Comparison of ENCODE assay signal across 12 cellular contexts in genomic region chr1:20380616-20381035, GRCh38.
A peak's percentile ranks its signal among the peaks of the same experiment; 100 is the strongest.
DNase-seq lines count a peak whose midpoint lies in the region; ATAC-seq, FAIRE-seq and TF ChIP-seq lines count a peak whose summit lies in the region.
"Had no signal": no experiment of that assay in that cellular context is flagged by ENCODE, and none has a peak within 500 bp of the region (broad histone marks: within the 10 kb centered on the region; RNA-seq: fewer than 3 reads in every experiment).

No MANE protein-coding gene starts in this region.

- H4K20me1 ChIP-seq in astrocyte (ENCODE audit: insufficient read depth, low read length) = no peaks in the 10 kb centered on the region

- POLR2A ChIA-PET in HEK293 (lab: Yijun Ruan, JAX) = no interaction called here

- H3K27me3 ChIP-seq in astrocyte (ENCODE audit: insufficient read depth, low read length) (peaks cover 9% of the 10 kb centered on the region), lung (ENCODE audit: control insufficient read depth, insufficient read depth) (no peaks in the 10 kb centered on the region), heart left ventricle (peaks cover 0 to 61% (median 20%) of the 10 kb centered on the region in 9 donors)
- H3K27me3 ChIP-seq: uterus had no signal

- H3K27ac ChIP-seq in HEK293 (ENCODE audit: extremely low read depth, low read depth, low read length) (no peak overlapping the region), astrocyte (ENCODE audit: low read depth, low read length) (peak overlapping the region; percentile 34), lung (ENCODE audit: low read depth in 1 of 2, low read length in 1 of 2) (no peak overlapping the region), heart left ventricle (no peak overlapping the region)
- H3K27ac ChIP-seq: uterus had no signal

- intact Hi-C loops in heart left ventricle (cut with DNase I) = no loop called here

- ATAC-seq in lung (ENCODE audit: insufficient read depth, low FRiP score) = peak; percentile 66
- ATAC-seq in heart left ventricle = no peak

- peak overlapping the region; percentile 16 for H3K9ac ChIP-seq in astrocyte (ENCODE audit: low read length)

- TF ChIP-seq POLR2A in heart left ventricle (IDR thresholded peaks at IDR 0.05) = no peak

- peaks cover 2% of the 10 kb centered on the region for H3K9me3 Mint-ChIP-seq in astrocyte (ENCODE audit: unreplicated experiment)
- no peaks in the 10 kb centered on the region for H3K9me3 Mint-ChIP-seq in T-helper 2 cell treated with Interferon-gamma antibody and Interleukin-4, amounts not matched to agents 5 μg/mL and 100 μg/mL, for 36 hours

- H3K27ac Mint-ChIP-seq in astrocyte (ENCODE audit: unreplicated experiment) = peak overlapping the region; percentile 26
- no peak overlapping the region for H3K27ac Mint-ChIP-seq in T-helper 2 cell treated with Interferon-gamma antibody and Interleukin-4, amounts not matched to agents 5 μg/mL and 100 μg/mL, for 36 hours

- no peak for TF ChIP-seq CTCF in HEK293 (tag by site-specific recombination; IDR thresholded peaks at IDR 0.05)
- TF ChIP-seq CTCF in astrocyte (IDR thresholded peaks at IDR 0.05; ENCODE audit: insufficient read depth, low read depth, low read length) = no peak
- TF ChIP-seq CTCF in lung (IDR thresholded peaks at IDR 0.05; ENCODE audit: control extremely low read depth, extremely low read depth) = no peak
- TF ChIP-seq CTCF in heart left ventricle (IDR thresholded peaks at IDR 0.05) = no peak

- peak; percentile 23 for FAIRE-seq in astrocyte (lab: Jason Lieb, UNC)

- no peak overlapping the region for H3K4me3 Mint-ChIP-seq in astrocyte (ENCODE audit: unreplicated experiment)
- H3K4me3 Mint-ChIP-seq in T-helper 2 cell treated with Interferon-gamma antibody and Interleukin-4, amounts not matched to agents 5 μg/mL and 100 μg/mL, for 36 hours = no peak overlapping the region

- no peaks in the 10 kb centered on the region for H3K4me1 ChIP-seq in HEK293 (ENCODE audit: control insufficient read depth, insufficient read depth, low read length)
- H3K4me1 ChIP-seq in astrocyte (ENCODE audit: insufficient read depth, low read length) = peaks cover 15% of the 10 kb centered on the region
- H3K4me1 ChIP-seq in lung (ENCODE audit: control insufficient read depth in 2 of 2, insufficient read depth in 2 of 2, low read length in 2 of 2) = no peaks in the 10 kb centered on the region
- no peaks in the 10 kb centered on the region for H3K4me1 ChIP-seq in heart left ventricle
- H3K4me1 ChIP-seq: uterus had no signal

- DNase-seq in AG08396 (ENCODE audit: low spot score) (peak; percentile 79), astrocyte (ENCODE audit: low read depth) (peak; percentile 95), lung (ENCODE audit: low spot score) (peak; percentile 46), T-helper 9 cell (no peak), NCI-H1930 (lab: John Stamatoyannopoulos, UW) (no peak), heart left ventricle (no peak)
- DNase-seq in T-helper 2 cell treated with Interferon-gamma antibody and Interleukin-4, amounts not matched to agents 5 μg/mL and 100 μg/mL, for 36 hours (ENCODE audit: low spot score) = no peak
- DNase-seq: DMS53; erythroblast; stimulated activated CD4-positive, alpha-beta T cell treated with anti-CD3 and anti-CD28 coated beads, Interleukin-2, amount 100 ng/mL, for 24 hours; uterus had no signal

- H3K4me1 Mint-ChIP-seq in astrocyte (ENCODE audit: low read depth, unreplicated experiment) = peaks cover 15% of the 10 kb centered on the region
- H3K4me1 Mint-ChIP-seq in T-helper 2 cell treated with Interferon-gamma antibody and Interleukin-4, amounts not matched to agents 5 μg/mL and 100 μg/mL, for 36 hours (ENCODE audit: low read depth) = no peaks in the 10 kb centered on the region

- no peaks in the 10 kb centered on the region for H3K79me2 ChIP-seq in astrocyte (ENCODE audit: insufficient read depth, low read length)

- peaks cover 51% of the 10 kb centered on the region for H3K27me3 Mint-ChIP-seq in astrocyte (ENCODE audit: low read depth, unreplicated experiment)
- peaks cover 14% of the 10 kb centered on the region for H3K27me3 Mint-ChIP-seq in T-helper 2 cell treated with Interferon-gamma antibody and Interleukin-4, amounts not matched to agents 5 μg/mL and 100 μg/mL, for 36 hours (ENCODE audit: low read depth)

- 50 to 67% methylated on average over 11 of the region's 11 CpGs for WGBS in lung, 2 donors
- 52 to 78% (median 58%) methylated on average over 11 of the region's 11 CpGs for WGBS in heart left ventricle, 4 donors

- H3K36me3 Mint-ChIP-seq in astrocyte (ENCODE audit: low read depth, unreplicated experiment) = no peaks in the 10 kb centered on the region
- no peaks in the 10 kb centered on the region for H3K36me3 Mint-ChIP-seq in T-helper 2 cell treated with Interferon-gamma antibody and Interleukin-4, amounts not matched to agents 5 μg/mL and 100 μg/mL, for 36 hours (ENCODE audit: low read depth)

- CTCF ChIA-PET in HEK293 (lab: Yijun Ruan, JAX) = interaction anchor here (1.1 to 7.0 kb wide), 2 partner anchors 18 to 48 kb away, joined by 3 to 50 read pairs; no protein-coding TSS in a partner anchor

- H3K36me3 ChIP-seq in HEK293 (ENCODE audit: control insufficient read depth in 2 of 2, insufficient read depth in 1 of 2, low read length in 2 of 2) (no peaks in the 10 kb centered on the region), astrocyte (ENCODE audit: insufficient read depth, low read length) (no peaks in the 10 kb centered on the region), lung (ENCODE audit: control insufficient read depth in 2 of 2, insufficient read depth in 2 of 2, low read length in 2 of 2) (no peaks in the 10 kb centered on the region), heart left ventricle (no peaks in the 10 kb centered on the region)
- H3K36me3 ChIP-seq: uterus had no signal

- no peaks in the 10 kb centered on the region for H3K9me3 ChIP-seq in HEK293 (ENCODE audit: control insufficient read depth, insufficient read depth, low read depth, low read length)
- H3K9me3 ChIP-seq in astrocyte (ENCODE audit: insufficient read depth, low read depth, low read length) = no peaks in the 10 kb centered on the region
- no peaks in the 10 kb centered on the region for H3K9me3 ChIP-seq in lung (ENCODE audit: control insufficient read depth in 2 of 2, insufficient read depth in 1 of 2, low read length in 1 of 2)
- no peaks in the 10 kb centered on the region for H3K9me3 ChIP-seq in heart left ventricle
- H3K9me3 ChIP-seq: uterus had no signal

- H3K4me2 ChIP-seq in astrocyte (ENCODE audit: low read length) = peak overlapping the region; percentile 66

- H3K4me3 ChIP-seq in HEK293 (ENCODE audit: low read depth, low read length) = no peak overlapping the region
- H3K4me3 ChIP-seq in astrocyte (ENCODE audit: insufficient read depth, low read depth, low read length) = no peak overlapping the region
- no peak overlapping the region for H3K4me3 ChIP-seq in lung
- no peak overlapping the region for H3K4me3 ChIP-seq in heart left ventricle
- H3K4me3 ChIP-seq: uterus had no signal

- H2AFZ ChIP-seq in astrocyte (ENCODE audit: low read depth, low read length) = peak overlapping the region; percentile 37

TF ChIP-seq in HEK293, 187 proteins besides CTCF, POLR2A, EP300 and RAD21:
- TF ChIP-seq GLIS1 (tag by site-specific recombination; IDR thresholded peaks at IDR 0.05) = peak; percentile 75
- TF ChIP-seq, protein P1, sequence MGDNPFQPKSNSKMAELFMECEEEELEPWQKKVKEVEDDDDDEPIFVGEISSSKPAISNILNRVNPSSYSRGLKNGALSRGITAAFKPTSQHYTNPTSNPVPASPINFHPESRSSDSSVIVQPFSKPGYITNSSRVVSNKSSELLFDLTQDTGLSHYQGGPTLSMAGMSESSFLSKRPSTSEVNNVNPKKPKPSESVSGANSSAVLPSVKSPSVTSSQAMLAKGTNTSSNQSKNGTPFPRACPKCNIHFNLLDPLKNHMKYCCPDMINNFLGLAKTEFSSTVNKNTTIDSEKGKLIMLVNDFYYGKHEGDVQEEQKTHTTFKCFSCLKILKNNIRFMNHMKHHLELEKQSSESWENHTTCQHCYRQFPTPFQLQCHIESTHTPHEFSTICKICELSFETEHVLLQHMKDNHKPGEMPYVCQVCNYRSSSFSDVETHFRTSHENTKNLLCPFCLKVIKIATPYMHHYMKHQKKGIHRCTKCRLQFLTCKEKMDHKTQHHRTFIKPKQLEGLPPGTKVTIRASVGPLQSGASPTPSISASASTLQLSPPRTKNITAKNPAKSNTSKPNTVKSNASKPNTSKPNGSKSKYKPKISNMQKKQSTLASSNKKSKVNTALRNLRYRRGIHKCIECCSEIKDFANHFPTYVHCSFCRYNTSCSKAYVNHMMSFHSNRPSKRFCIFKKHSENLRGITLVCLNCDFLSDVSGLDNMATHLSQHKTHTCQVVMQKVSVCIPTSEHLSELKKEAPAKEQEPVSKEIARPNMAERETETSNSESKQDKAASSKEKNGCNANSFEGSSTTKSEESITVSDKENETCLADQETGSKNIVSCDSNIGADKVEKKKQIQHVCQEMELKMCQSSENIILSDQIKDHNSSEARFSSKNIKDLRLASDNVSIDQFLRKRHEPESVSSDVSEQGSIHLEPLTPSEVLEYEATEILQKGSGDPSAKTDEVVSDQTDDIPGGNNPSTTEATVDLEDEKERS (tag by site-specific recombination; IDR thresholded peaks at IDR 0.05) = no peak
- TF ChIP-seq GLI2 (tag by site-specific recombination; IDR thresholded peaks at IDR 0.05; ENCODE audit: borderline replicate concordance, low read depth) = no peak
- no peak for TF ChIP-seq ZNF514 (tag by site-specific recombination; IDR thresholded peaks at IDR 0.05)
- no peak for TF ChIP-seq ZNF658 (tag by site-specific recombination; IDR thresholded peaks at IDR 0.05)
- TF ChIP-seq ZNF350 (tag by site-specific recombination; IDR thresholded peaks at IDR 0.05) = no peak
- no peak for TF ChIP-seq ZNF184 (tag by site-specific recombination; IDR thresholded peaks at IDR 0.05)
- no peak for TF ChIP-seq PATZ1 (tag by site-specific recombination; IDR thresholded peaks at IDR 0.05)
- no peak for TF ChIP-seq KLF1 (tag by site-specific recombination; IDR thresholded peaks at IDR 0.05)

Comparison
In these comparisons a context has a peak if more than half of its experiments do, and no peak if none do; other contexts are left out.
1. DNase-seq: peak in AG08396 (single experiment), astrocyte (single experiment) and lung (single experiment); none in T-helper 9 cell (single experiment), T-helper 2 cell treated with Interferon-gamma antibody and Interleukin-4, amounts not matched to agents 5 μg/mL and 100 μg/mL, for 36 hours (single experiment), NCI-H1930 (0 of 2) and heart left ventricle (0 of 5).